ENCODE assay signal across 22 cellular contexts in the genomic region with DNA sequence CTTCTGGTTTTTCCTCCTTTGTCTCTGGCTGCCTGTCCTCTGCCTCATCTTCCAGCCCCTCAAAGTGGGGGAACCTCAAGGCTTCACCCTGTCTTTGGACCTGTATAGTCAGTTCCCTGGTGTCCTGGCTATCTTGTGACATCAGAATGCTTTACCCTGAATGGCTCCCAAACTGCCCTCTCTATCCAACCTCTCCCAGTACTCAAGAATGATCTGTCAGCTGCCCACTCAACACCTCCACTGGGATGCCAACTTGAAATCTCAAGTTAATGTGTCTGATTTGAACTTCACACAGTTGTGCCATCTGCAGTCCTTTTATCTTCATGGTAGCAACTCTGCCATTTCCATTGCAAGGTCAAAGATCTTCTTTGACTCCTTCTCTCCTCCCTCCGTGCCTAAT. TPM values are rescaled to one million over a fixed set of nuclear protein-coding genes. Genes with fewer than 3 reads are reported as not detected.
A peak's percentile ranks its signal among the peaks of the same experiment; 100 is the strongest.
DNase-seq lines count a peak whose midpoint lies in the region; ATAC-seq and TF ChIP-seq lines count a peak whose summit lies in the region.
"Had no signal": no experiment of that assay in that cellular context is flagged by ENCODE, and none has a peak within 500 bp of the region (broad histone marks: within the 10 kb centered on the region; RNA-seq: fewer than 3 reads in every experiment).

No MANE protein-coding gene starts in this region.

- no peak overlapping the region for H3K4me3 Mint-ChIP-seq in activated naive CD4-positive, alpha-beta T cell treated with anti-CD3 and anti-CD28 coated beads for 36 hours
- H3K4me3 Mint-ChIP-seq in activated naive CD8-positive, alpha-beta T cell treated with anti-CD3 and anti-CD28 coated beads, Interleukin-2, amount 50 U/mL, for 24 hours = no peak overlapping the region
- no peak overlapping the region for H3K4me3 Mint-ChIP-seq in neural progenitor cell

- TF ChIP-seq CTCF in VCaP (conservative IDR thresholded peaks at IDR 0.05) (no peak), neural progenitor cell (IDR thresholded peaks at IDR 0.05) (no peak), left lung (IDR thresholded peaks at IDR 0.05) (no peak)

- no peaks in the 10 kb centered on the region for H3K9me3 Mint-ChIP-seq in activated naive CD4-positive, alpha-beta T cell treated with anti-CD3 and anti-CD28 coated beads for 36 hours
- H3K9me3 Mint-ChIP-seq in activated naive CD8-positive, alpha-beta T cell treated with anti-CD3 and anti-CD28 coated beads, Interleukin-2, amount 50 U/mL, for 24 hours = no peaks in the 10 kb centered on the region
- no peaks in the 10 kb centered on the region for H3K9me3 Mint-ChIP-seq in neural progenitor cell
- H3K9me3 Mint-ChIP-seq: CD4-positive, alpha-beta memory T cell had no signal

- no peaks in the 10 kb centered on the region for H3F3A ChIP-seq in neural progenitor cell (ENCODE audit: low read depth)

- H3K36me3 ChIP-seq in neural progenitor cell (no peaks in the 10 kb centered on the region), left lung (peaks cover 0 to 28% of the 10 kb centered on the region in 2 donors)

- H3K36me3 Mint-ChIP-seq in activated naive CD4-positive, alpha-beta T cell treated with anti-CD3 and anti-CD28 coated beads for 36 hours (ENCODE audit: low read depth) = peaks cover 11% of the 10 kb centered on the region
- peaks cover 50% of the 10 kb centered on the region for H3K36me3 Mint-ChIP-seq in activated naive CD8-positive, alpha-beta T cell treated with anti-CD3 and anti-CD28 coated beads, Interleukin-2, amount 50 U/mL, for 24 hours (ENCODE audit: low read depth)
- peaks cover 12% of the 10 kb centered on the region for H3K36me3 Mint-ChIP-seq in neural progenitor cell

- CTCF ChIA-PET in activated naive CD4-positive, alpha-beta T cell treated with anti-CD3 and anti-CD28 coated beads for 36 hours (lab: Charles Lee) = no interaction called here

- no peak for ATAC-seq in activated naive CD8-positive, alpha-beta T cell treated with anti-CD3 and anti-CD28 coated beads, Interleukin-2, amount 50 U/mL, for 24 hours
- ATAC-seq in left lung = no peak

- H3K79me2 ChIP-seq in neural progenitor cell (ENCODE audit: low read depth) = peaks cover 13% of the 10 kb centered on the region

- no peak overlapping the region for H3K4me3 ChIP-seq in neural progenitor cell
- H3K4me3 ChIP-seq in left lung = no peak overlapping the region
- H3K4me3 ChIP-seq: BLaER1, GM23248, HAP-1 had no signal

- no peak overlapping the region for H2AFZ ChIP-seq in neural progenitor cell (replicated peaks)
- H2AFZ ChIP-seq: GM23248 had no signal

- H3K9me3 ChIP-seq in neural progenitor cell (ENCODE audit: low read depth) (no peaks in the 10 kb centered on the region), left lung (no peaks in the 10 kb centered on the region)
- H3K9me3 ChIP-seq: BLaER1, HAP-1 had no signal

- H3K9ac ChIP-seq in neural progenitor cell = no peak overlapping the region
- H3K9ac ChIP-seq: BLaER1, GM23248, KMS-11 had no signal

- peak overlapping the region; percentile 13 for H3K27ac Mint-ChIP-seq in activated naive CD4-positive, alpha-beta T cell treated with anti-CD3 and anti-CD28 coated beads for 36 hours
- H3K27ac Mint-ChIP-seq in activated naive CD8-positive, alpha-beta T cell treated with anti-CD3 and anti-CD28 coated beads, Interleukin-2, amount 50 U/mL, for 24 hours = peak overlapping the region; percentile 29
- peak overlapping the region; percentile 15 for H3K27ac Mint-ChIP-seq in neural progenitor cell

- no peaks in the 10 kb centered on the region for H3K27me3 ChIP-seq in neural progenitor cell
- H3K27me3 ChIP-seq in left lung = no peaks in the 10 kb centered on the region
- H3K27me3 ChIP-seq: BLaER1 had no signal

- H3K4me1 ChIP-seq in neural progenitor cell = no peaks in the 10 kb centered on the region
- no peaks in the 10 kb centered on the region for H3K4me1 ChIP-seq in left lung
- H3K4me1 ChIP-seq: HAP-1 had no signal

- intact Hi-C loops in activated naive CD4-positive, alpha-beta T cell treated with anti-CD3 and anti-CD28 coated beads for 36 hours (cut with micrococcal nuclease) = no loop called here
- intact Hi-C loops in left lung (cut with DNase I) = no loop called here

- DNase-seq in activated naive CD4-positive, alpha-beta T cell treated with anti-CD3 and anti-CD28 coated beads for 36 hours = no peak
- DNase-seq in activated naive CD4-positive, alpha-beta T cell (lab: John Stamatoyannopoulos, UW) = no peak
- no peak for DNase-seq in activated naive CD8-positive, alpha-beta T cell treated with anti-CD3 and anti-CD28 coated beads, Interleukin-2, amount 50 U/mL, for 24 hours
- DNase-seq in neural progenitor cell (ENCODE audit: low spot score) = no peak
- DNase-seq in left lung = no peak
- no peak for DNase-seq in effector CD8-positive, alpha-beta T cell (lab: John Stamatoyannopoulos, UW)
- no peak for DNase-seq in NCI-H1092 treated with DMSO at 0.1 percent for 48 hours (lab: John Stamatoyannopoulos, UW)
- DNase-seq: CD4-positive, alpha-beta memory T cell; DMS153; GDM1; GM23248; MV-4-11; NCI-H1417; NCI-H187 treated with DMSO at 0.1 percent for 48 hours; NCI-H2227 treated with DMSO at 0.1 percent for 48 hours; NCI-H510A treated with DMSO at 0.1 percent for 48 hours; NCI-H774 had no signal

- peak overlapping the region; percentile 29 for H3K27ac ChIP-seq in VCaP
- H3K27ac ChIP-seq in neural progenitor cell = no peak overlapping the region
- no peak overlapping the region for H3K27ac ChIP-seq in left lung
- H3K27ac ChIP-seq: BLaER1, GM23248, HL-60, KMS-11 had no signal

- peaks cover 30% of the 10 kb centered on the region for H4K20me1 ChIP-seq in neural progenitor cell (ENCODE audit: low read depth)

- peaks cover 36% of the 10 kb centered on the region for H3K4me1 Mint-ChIP-seq in activated naive CD4-positive, alpha-beta T cell treated with anti-CD3 and anti-CD28 coated beads for 36 hours (ENCODE audit: low read depth)
- H3K4me1 Mint-ChIP-seq in activated naive CD8-positive, alpha-beta T cell treated with anti-CD3 and anti-CD28 coated beads, Interleukin-2, amount 50 U/mL, for 24 hours = peaks cover 60% of the 10 kb centered on the region
- no peaks in the 10 kb centered on the region for H3K4me1 Mint-ChIP-seq in neural progenitor cell

- no peak overlapping the region for H3K4me2 ChIP-seq in neural progenitor cell
- H3K4me2 ChIP-seq: BLaER1, KMS-11 had no signal

- H3K27me3 Mint-ChIP-seq in activated naive CD4-positive, alpha-beta T cell treated with anti-CD3 and anti-CD28 coated beads for 36 hours (ENCODE audit: low read depth) = no peaks in the 10 kb centered on the region
- H3K27me3 Mint-ChIP-seq in activated naive CD8-positive, alpha-beta T cell treated with anti-CD3 and anti-CD28 coated beads, Interleukin-2, amount 50 U/mL, for 24 hours = no peaks in the 10 kb centered on the region
- H3K27me3 Mint-ChIP-seq in neural progenitor cell (ENCODE audit: insufficient read depth, low read depth) = peaks cover 5% of the 10 kb centered on the region
- H3K27me3 Mint-ChIP-seq: CD4-positive, alpha-beta memory T cell had no signal

RNA-seq across cellular contexts. Expression of a gene that starts 43.8 kb away (rescaled TPM):
- 10 to 100 TPM; 43.4 to 45.5 TPM for total RNA-seq in activated naive CD4-positive, alpha-beta T cell treated with anti-CD3 and anti-CD28 coated beads for 36 hours
- total RNA-seq in neural progenitor cell (ENCODE audit: low replicate concordance) (50.8 and 77.4 TPM in 2 replicates), left lung (10 to 100 TPM; 48.5 to 58.9 TPM)

RNA-seq across cellular contexts. Expression of a gene that starts 50.2 kb away (rescaled TPM):
- total RNA-seq in activated naive CD4-positive, alpha-beta T cell treated with anti-CD3 and anti-CD28 coated beads for 36 hours = 10 to 100 TPM; 46.4 to 46.7 TPM
- total RNA-seq in neural progenitor cell (ENCODE audit: low replicate concordance) (35.6 and 44.1 TPM in 2 replicates), left lung (10 to 100 TPM; 10.9 to 20.9 TPM)
